ENCODE assay signal across 2 cellular contexts in genomic region chr3:45487508-45487907, GRCh38.
TF ChIP-seq lines count a peak whose summit lies in the region.

No MANE protein-coding gene starts in this region.

TF ChIP-seq in GM23338, 12 proteins besides CTCF, POLR2A, EP300 and RAD21:
- TF ChIP-seq, protein P1, sequence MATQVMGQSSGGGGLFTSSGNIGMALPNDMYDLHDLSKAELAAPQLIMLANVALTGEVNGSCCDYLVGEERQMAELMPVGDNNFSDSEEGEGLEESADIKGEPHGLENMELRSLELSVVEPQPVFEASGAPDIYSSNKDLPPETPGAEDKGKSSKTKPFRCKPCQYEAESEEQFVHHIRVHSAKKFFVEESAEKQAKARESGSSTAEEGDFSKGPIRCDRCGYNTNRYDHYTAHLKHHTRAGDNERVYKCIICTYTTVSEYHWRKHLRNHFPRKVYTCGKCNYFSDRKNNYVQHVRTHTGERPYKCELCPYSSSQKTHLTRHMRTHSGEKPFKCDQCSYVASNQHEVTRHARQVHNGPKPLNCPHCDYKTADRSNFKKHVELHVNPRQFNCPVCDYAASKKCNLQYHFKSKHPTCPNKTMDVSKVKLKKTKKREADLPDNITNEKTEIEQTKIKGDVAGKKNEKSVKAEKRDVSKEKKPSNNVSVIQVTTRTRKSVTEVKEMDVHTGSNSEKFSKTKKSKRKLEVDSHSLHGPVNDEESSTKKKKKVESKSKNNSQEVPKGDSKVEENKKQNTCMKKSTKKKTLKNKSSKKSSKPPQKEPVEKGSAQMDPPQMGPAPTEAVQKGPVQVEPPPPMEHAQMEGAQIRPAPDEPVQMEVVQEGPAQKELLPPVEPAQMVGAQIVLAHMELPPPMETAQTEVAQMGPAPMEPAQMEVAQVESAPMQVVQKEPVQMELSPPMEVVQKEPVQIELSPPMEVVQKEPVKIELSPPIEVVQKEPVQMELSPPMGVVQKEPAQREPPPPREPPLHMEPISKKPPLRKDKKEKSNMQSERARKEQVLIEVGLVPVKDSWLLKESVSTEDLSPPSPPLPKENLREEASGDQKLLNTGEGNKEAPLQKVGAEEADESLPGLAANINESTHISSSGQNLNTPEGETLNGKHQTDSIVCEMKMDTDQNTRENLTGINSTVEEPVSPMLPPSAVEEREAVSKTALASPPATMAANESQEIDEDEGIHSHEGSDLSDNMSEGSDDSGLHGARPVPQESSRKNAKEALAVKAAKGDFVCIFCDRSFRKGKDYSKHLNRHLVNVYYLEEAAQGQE (IDR thresholded peaks at IDR 0.05; ENCODE audit: unreplicated experiment) = no peak
- no peak for TF ChIP-seq ZNF331 (CRISPR knock-in tag; IDR thresholded peaks at IDR 0.05; ENCODE audit: low read depth)
- no peak for TF ChIP-seq NANOG (IDR thresholded peaks at IDR 0.05; ENCODE audit: borderline replicate concordance)
- TF ChIP-seq ZNF114 (CRISPR knock-in tag; IDR thresholded peaks at IDR 0.05) = no peak
- no peak for TF ChIP-seq STAT1 (IDR thresholded peaks at IDR 0.05; ENCODE audit: unreplicated experiment)
- no peak for TF ChIP-seq ZNF462 (CRISPR knock-in tag; IDR thresholded peaks at IDR 0.05)
- no peak for TF ChIP-seq EZH2phosphoT487 (IDR thresholded peaks at IDR 0.05; ENCODE audit: unreplicated experiment)

TF ChIP-seq in HepG2, 621 proteins besides CTCF, POLR2A, EP300 and RAD21 (continued from another document and continues in another):
- TF ChIP-seq ZNF383 (CRISPR knock-in tag; IDR thresholded peaks at IDR 0.05; ENCODE audit: borderline replicate concordance) (no peak), NR2F2 (IDR thresholded peaks at IDR 0.05; ENCODE audit: borderline replicate concordance, low read depth) (no peak), ATAD3A (CRISPR knock-in tag; IDR thresholded peaks at IDR 0.05) (no peak), ZSCAN9 (CRISPR knock-in tag; IDR thresholded peaks at IDR 0.05; ENCODE audit: borderline replicate concordance) (no peak), ZNF616 (CRISPR knock-in tag; IDR thresholded peaks at IDR 0.05; ENCODE audit: low read depth) (no peak), ZNF326 (CRISPR knock-in tag; IDR thresholded peaks at IDR 0.05; ENCODE audit: borderline replicate concordance) (no peak), EEA1 (CRISPR knock-in tag; IDR thresholded peaks at IDR 0.05; ENCODE audit: borderline replicate concordance) (no peak), FOXP1 (IDR thresholded peaks at IDR 0.05) (no peak), FOXP1 (CRISPR knock-in tag; IDR thresholded peaks at IDR 0.05) (no peak), THAP9 (CRISPR knock-in tag; IDR thresholded peaks at IDR 0.05; ENCODE audit: borderline replicate concordance) (no peak), GATAD2A (CRISPR knock-in tag; IDR thresholded peaks at IDR 0.05) (peak; percentile 18; the same call in 1 of the 2 replicates), CEBPB (IDR thresholded peaks at IDR 0.05; ENCODE audit: borderline replicate concordance, low read depth, low read length) (peak; percentile 51; the same call in 1 of the 2 replicates), KLF13 (CRISPR knock-in tag; IDR thresholded peaks at IDR 0.05) (no peak), SALL1 (CRISPR knock-in tag; IDR thresholded peaks at IDR 0.05) (peak; percentile 20; the same call in 1 of the 2 replicates), ZNF335 (CRISPR knock-in tag; IDR thresholded peaks at IDR 0.05) (no peak), KLF15 (CRISPR knock-in tag; IDR thresholded peaks at IDR 0.05; ENCODE audit: borderline replicate concordance) (no peak), SP140L (CRISPR knock-in tag; IDR thresholded peaks at IDR 0.05; ENCODE audit: borderline replicate concordance) (no peak), ASH2L (IDR thresholded peaks at IDR 0.05; ENCODE audit: insufficient read length, low read depth, low read length) (no peak), FOXP4 (CRISPR knock-in tag; IDR thresholded peaks at IDR 0.05) (0 out of 2 replicates have a peak, but pooled peaks have one; percentile 19), CREB1 (IDR thresholded peaks at IDR 0.05) (no peak), CREB1 (CRISPR knock-in tag; IDR thresholded peaks at IDR 0.05) (0 out of 2 replicates have a peak, but pooled peaks have one; percentile 20), AHR (CRISPR knock-in tag; IDR thresholded peaks at IDR 0.05) (no peak), RELA (CRISPR knock-in tag; IDR thresholded peaks at IDR 0.05) (no peak), NFATC3 (CRISPR knock-in tag; IDR thresholded peaks at IDR 0.05) (no peak), SOX6 (IDR thresholded peaks at IDR 0.05) (no peak), SOX6 (CRISPR knock-in tag; IDR thresholded peaks at IDR 0.05) (peak; percentile 76)
- TF ChIP-seq, protein P2, sequence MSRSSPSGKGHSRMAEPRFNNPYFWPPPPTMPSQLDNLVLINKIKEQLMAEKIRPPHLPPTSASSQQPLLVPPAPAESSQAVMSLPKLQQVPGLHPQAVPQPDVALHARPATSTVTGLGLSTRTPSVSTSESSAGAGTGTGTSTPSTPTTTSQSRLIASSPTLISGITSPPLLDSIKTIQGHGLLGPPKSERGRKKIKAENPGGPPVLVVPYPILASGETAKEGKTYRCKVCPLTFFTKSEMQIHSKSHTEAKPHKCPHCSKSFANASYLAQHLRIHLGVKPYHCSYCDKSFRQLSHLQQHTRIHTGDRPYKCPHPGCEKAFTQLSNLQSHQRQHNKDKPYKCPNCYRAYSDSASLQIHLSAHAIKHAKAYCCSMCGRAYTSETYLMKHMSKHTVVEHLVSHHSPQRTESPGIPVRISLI (CRISPR knock-in tag; IDR thresholded peaks at IDR 0.05; ENCODE audit: borderline replicate concordance) = peak; percentile 92
- TF ChIP-seq, protein P3, sequence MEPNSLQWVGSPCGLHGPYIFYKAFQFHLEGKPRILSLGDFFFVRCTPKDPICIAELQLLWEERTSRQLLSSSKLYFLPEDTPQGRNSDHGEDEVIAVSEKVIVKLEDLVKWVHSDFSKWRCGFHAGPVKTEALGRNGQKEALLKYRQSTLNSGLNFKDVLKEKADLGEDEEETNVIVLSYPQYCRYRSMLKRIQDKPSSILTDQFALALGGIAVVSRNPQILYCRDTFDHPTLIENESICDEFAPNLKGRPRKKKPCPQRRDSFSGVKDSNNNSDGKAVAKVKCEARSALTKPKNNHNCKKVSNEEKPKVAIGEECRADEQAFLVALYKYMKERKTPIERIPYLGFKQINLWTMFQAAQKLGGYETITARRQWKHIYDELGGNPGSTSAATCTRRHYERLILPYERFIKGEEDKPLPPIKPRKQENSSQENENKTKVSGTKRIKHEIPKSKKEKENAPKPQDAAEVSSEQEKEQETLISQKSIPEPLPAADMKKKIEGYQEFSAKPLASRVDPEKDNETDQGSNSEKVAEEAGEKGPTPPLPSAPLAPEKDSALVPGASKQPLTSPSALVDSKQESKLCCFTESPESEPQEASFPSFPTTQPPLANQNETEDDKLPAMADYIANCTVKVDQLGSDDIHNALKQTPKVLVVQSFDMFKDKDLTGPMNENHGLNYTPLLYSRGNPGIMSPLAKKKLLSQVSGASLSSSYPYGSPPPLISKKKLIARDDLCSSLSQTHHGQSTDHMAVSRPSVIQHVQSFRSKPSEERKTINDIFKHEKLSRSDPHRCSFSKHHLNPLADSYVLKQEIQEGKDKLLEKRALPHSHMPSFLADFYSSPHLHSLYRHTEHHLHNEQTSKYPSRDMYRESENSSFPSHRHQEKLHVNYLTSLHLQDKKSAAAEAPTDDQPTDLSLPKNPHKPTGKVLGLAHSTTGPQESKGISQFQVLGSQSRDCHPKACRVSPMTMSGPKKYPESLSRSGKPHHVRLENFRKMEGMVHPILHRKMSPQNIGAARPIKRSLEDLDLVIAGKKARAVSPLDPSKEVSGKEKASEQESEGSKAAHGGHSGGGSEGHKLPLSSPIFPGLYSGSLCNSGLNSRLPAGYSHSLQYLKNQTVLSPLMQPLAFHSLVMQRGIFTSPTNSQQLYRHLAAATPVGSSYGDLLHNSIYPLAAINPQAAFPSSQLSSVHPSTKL (CRISPR knock-in tag; IDR thresholded peaks at IDR 0.05) = peak; percentile 13; the same call in 1 of the 2 replicates
- TF ChIP-seq, protein P4, sequence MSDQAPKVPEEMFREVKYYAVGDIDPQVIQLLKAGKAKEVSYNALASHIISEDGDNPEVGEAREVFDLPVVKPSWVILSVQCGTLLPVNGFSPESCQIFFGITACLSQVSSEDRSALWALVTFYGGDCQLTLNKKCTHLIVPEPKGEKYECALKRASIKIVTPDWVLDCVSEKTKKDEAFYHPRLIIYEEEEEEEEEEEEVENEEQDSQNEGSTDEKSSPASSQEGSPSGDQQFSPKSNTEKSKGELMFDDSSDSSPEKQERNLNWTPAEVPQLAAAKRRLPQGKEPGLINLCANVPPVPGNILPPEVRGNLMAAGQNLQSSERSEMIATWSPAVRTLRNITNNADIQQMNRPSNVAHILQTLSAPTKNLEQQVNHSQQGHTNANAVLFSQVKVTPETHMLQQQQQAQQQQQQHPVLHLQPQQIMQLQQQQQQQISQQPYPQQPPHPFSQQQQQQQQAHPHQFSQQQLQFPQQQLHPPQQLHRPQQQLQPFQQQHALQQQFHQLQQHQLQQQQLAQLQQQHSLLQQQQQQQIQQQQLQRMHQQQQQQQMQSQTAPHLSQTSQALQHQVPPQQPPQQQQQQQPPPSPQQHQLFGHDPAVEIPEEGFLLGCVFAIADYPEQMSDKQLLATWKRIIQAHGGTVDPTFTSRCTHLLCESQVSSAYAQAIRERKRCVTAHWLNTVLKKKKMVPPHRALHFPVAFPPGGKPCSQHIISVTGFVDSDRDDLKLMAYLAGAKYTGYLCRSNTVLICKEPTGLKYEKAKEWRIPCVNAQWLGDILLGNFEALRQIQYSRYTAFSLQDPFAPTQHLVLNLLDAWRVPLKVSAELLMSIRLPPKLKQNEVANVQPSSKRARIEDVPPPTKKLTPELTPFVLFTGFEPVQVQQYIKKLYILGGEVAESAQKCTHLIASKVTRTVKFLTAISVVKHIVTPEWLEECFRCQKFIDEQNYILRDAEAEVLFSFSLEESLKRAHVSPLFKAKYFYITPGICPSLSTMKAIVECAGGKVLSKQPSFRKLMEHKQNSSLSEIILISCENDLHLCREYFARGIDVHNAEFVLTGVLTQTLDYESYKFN (CRISPR knock-in tag; conservative IDR thresholded peaks at IDR 0.05) = peak; percentile 63
- TF ChIP-seq, protein P5, sequence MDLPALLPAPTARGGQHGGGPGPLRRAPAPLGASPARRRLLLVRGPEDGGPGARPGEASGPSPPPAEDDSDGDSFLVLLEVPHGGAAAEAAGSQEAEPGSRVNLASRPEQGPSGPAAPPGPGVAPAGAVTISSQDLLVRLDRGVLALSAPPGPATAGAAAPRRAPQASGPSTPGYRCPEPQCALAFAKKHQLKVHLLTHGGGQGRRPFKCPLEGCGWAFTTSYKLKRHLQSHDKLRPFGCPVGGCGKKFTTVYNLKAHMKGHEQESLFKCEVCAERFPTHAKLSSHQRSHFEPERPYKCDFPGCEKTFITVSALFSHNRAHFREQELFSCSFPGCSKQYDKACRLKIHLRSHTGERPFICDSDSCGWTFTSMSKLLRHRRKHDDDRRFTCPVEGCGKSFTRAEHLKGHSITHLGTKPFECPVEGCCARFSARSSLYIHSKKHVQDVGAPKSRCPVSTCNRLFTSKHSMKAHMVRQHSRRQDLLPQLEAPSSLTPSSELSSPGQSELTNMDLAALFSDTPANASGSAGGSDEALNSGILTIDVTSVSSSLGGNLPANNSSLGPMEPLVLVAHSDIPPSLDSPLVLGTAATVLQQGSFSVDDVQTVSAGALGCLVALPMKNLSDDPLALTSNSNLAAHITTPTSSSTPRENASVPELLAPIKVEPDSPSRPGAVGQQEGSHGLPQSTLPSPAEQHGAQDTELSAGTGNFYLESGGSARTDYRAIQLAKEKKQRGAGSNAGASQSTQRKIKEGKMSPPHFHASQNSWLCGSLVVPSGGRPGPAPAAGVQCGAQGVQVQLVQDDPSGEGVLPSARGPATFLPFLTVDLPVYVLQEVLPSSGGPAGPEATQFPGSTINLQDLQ (CRISPR knock-in tag; IDR thresholded peaks at IDR 0.05) = no peak
- TF ChIP-seq, protein P6, sequence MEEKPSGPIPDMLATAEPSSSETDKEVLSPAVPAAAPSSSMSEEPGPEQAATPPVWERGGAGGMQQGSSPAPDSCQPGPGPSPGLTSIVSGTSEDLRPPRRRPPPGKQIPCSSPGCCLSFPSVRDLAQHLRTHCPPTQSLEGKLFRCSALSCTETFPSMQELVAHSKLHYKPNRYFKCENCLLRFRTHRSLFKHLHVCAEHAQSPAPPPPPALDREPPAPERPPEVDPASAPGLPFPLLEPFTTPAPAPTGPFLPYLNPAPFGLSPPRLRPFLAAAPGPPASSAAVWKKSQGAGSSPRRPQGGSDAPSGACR (CRISPR knock-in tag; IDR thresholded peaks at IDR 0.05) = no peak
- TF ChIP-seq, protein P7, sequence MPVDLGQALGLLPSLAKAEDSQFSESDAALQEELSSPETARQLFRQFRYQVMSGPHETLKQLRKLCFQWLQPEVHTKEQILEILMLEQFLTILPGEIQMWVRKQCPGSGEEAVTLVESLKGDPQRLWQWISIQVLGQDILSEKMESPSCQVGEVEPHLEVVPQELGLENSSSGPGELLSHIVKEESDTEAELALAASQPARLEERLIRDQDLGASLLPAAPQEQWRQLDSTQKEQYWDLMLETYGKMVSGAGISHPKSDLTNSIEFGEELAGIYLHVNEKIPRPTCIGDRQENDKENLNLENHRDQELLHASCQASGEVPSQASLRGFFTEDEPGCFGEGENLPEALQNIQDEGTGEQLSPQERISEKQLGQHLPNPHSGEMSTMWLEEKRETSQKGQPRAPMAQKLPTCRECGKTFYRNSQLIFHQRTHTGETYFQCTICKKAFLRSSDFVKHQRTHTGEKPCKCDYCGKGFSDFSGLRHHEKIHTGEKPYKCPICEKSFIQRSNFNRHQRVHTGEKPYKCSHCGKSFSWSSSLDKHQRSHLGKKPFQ (CRISPR knock-in tag; IDR thresholded peaks at IDR 0.05; ENCODE audit: insufficient replicate concordance) = no peak
